In the genomic region with DNA sequence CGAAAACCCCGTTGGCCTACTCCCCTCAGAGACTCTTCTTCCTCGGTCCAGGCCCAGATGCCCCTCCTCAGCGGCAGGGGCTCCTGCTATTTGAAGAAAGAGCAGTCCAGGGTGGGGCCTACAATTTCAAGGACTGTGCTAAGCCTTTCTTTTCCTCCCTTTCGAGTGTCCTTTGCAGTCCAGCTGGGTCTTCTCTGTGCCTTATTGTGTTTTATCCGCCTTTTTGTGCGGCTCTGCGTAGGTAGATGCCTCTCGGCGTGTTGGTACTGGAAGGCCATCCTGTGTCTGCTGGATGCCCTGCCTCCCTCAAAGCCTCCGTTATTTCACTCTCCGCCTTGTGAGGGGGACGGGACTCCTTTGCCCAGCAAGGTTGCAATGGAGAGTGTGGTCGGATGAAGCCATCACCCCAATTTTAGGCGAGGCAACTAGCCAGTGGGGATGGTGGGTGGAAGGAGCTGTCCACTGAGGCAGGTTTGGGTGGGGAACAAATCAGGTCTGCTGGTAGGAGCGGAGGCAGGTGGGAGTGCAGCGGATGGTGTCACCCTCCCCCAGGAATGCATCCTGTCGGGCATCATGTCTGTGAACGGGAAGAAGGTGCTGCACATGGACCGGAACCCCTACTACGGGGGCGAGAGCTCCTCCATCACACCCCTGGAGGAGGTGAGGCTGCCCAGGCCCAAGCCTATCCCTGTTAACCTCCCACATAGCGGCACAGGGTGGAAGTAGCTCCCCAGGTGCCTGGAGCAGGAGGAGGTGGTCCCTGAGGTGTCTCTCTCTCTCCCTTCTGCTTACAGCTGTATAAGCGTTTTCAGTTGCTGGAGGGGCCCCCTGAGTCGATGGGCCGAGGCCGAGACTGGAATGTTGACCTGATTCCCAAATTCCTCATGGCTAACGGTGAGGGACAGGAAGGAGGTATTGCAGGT, we compare ENCODE assay signal across 8 cellular contexts. TPM values are rescaled to one million over a fixed set of nuclear protein-coding genes. Genes with fewer than 3 reads are reported as not detected.
A peak's percentile ranks its signal among the peaks of the same experiment; 100 is the strongest.
DNase-seq lines count a peak whose midpoint lies in the region; ATAC-seq, FAIRE-seq and TF ChIP-seq lines count a peak whose summit lies in the region.

No MANE protein-coding gene starts in this region.

- H3K79me2 ChIP-seq in PC-9 (ENCODE audit: low read depth) = peaks cover 15% of the 10 kb centered on the region
- peaks cover 41% of the 10 kb centered on the region for H3K79me2 ChIP-seq in endothelial cell of umbilical vein (ENCODE audit: control insufficient read depth, insufficient read depth, low read length)

- TF ChIP-seq POLR2A in endothelial cell of umbilical vein (IDR thresholded peaks at IDR 0.05; ENCODE audit: low read depth, low read length) (no peak), ovary (IDR thresholded peaks at IDR 0.05) (no peak)

- peaks cover 0 to 16% of the 10 kb centered on the region in 2 donors for H3K27me3 Mint-ChIP-seq in CD8-positive, alpha-beta memory T cell

- H2AFZ ChIP-seq in PC-9 (no peak overlapping the region), endothelial cell of umbilical vein (ENCODE audit: low read depth, low read length) (no peak overlapping the region)

- POLR2A ChIA-PET in CD8-positive, alpha-beta memory T cell (lab: Charles Lee) = no interaction called here
- POLR2A ChIA-PET in PC-9 (lab: Charles Lee; ENCODE audit: unreplicated experiment) (no interaction called here), endothelial cell of umbilical vein (lab: Charles Lee) (interaction anchor here (0.6 kb wide), 1 partner anchor 38 kb away, joined by 3 read pairs; no protein-coding TSS in a partner anchor)

- peaks cover 8% of the 10 kb centered on the region; the same call in 1 of the 2 replicates for H3F3A ChIP-seq in PC-9 (ENCODE audit: insufficient read depth, low read depth)

- no peaks in the 10 kb centered on the region for H3K9me2 ChIP-seq in PC-9 (ENCODE audit: insufficient read depth)

- dilution Hi-C loops in endothelial cell of umbilical vein (cut with MboI; ENCODE audit: extremely low pct_ligation_motif_present, low sequenced_read_pairs) = no loop called here

- H3K9me3 ChIP-seq in CD8-positive, alpha-beta memory T cell (ENCODE audit: low read length) = no peaks in the 10 kb centered on the region
- H3K9me3 ChIP-seq in PC-9 (ENCODE audit: insufficient read depth, low read depth) (no peaks in the 10 kb centered on the region), endothelial cell of umbilical vein (replicated peaks; ENCODE audit: control insufficient read depth, insufficient read depth, low read length) (no peaks in the 10 kb centered on the region), ovary (no peaks in the 10 kb centered on the region)

- intact Hi-C loops in PC-9 (cut with micrococcal nuclease; ENCODE audit: unreplicated experiment) = no loop called here
- intact Hi-C loops in endothelial cell of umbilical vein (cut with micrococcal nuclease) = no loop called here
- intact Hi-C loops in ovary (cut with DNase I) = no loop called here

- H3K9ac ChIP-seq in endothelial cell of umbilical vein (replicated peaks; ENCODE audit: extremely low read depth, insufficient read depth, low read length) = peak overlapping the region; percentile 59

- FAIRE-seq in endothelial cell of umbilical vein (lab: Jason Lieb, UNC) = peak; percentile 28

- peaks cover 0 to 59% (median 0%) of the 10 kb centered on the region in 3 donors for H3K36me3 Mint-ChIP-seq in CD8-positive, alpha-beta memory T cell

- no peak for DNase-seq in CD8-positive, alpha-beta memory T cell
- DNase-seq in PC-9 (no peak), endothelial cell of umbilical vein (ENCODE audit: low read depth, low spot score) (no peak), ovary (no peak), hypothalamus (lab: John Stamatoyannopoulos, UW) (no peak), NOMO-1 treated with dmso at 0.1 percent for 144 hours (lab: John Stamatoyannopoulos, UW; ENCODE audit: unreplicated experiment) (no peak)

- H3K27ac Mint-ChIP-seq in CD8-positive, alpha-beta memory T cell = peak overlapping the region; percentile 66 to 97 (median 88)

- H3K9me3 Mint-ChIP-seq in CD8-positive, alpha-beta memory T cell = no peaks in the 10 kb centered on the region

- ATAC-seq in HG02884 (IDR thresholded peaks at IDR 0.05; ENCODE audit: unreplicated experiment) = no peak
- ATAC-seq in HG03442 (IDR thresholded peaks at IDR 0.05; ENCODE audit: unreplicated experiment) = no peak

- CTCF ChIA-PET in CD8-positive, alpha-beta memory T cell (lab: Charles Lee) = no interaction called here
- CTCF ChIA-PET in PC-9 (lab: Charles Lee) (no interaction called here), endothelial cell of umbilical vein (lab: Charles Lee) (interaction anchor here (0.7 kb wide), 1 partner anchor 89 kb away, joined by 3 read pairs; no protein-coding TSS in a partner anchor)

- H3K27ac ChIP-seq in CD8-positive, alpha-beta memory T cell (ENCODE audit: low read depth, low read length) = peak overlapping the region; percentile 31
- H3K27ac ChIP-seq in PC-9 (no peak overlapping the region), endothelial cell of umbilical vein (ENCODE audit: insufficient read depth, low read depth, low read length) (no peak overlapping the region), ovary (peak overlapping the region in 1 of 2 donors; percentile 91)

- H3K4me3 Mint-ChIP-seq in CD8-positive, alpha-beta memory T cell = peak overlapping the region; percentile 81 to 94 (median 86)

- peaks cover 20 to 39% (median 22%) of the 10 kb centered on the region in 3 donors for H3K4me1 Mint-ChIP-seq in CD8-positive, alpha-beta memory T cell

- no peaks in the 10 kb centered on the region for H3K27me3 ChIP-seq in CD8-positive, alpha-beta memory T cell (ENCODE audit: insufficient read depth, low read length, poor library complexity, severe bottlenecking)
- H3K27me3 ChIP-seq in PC-9 (ENCODE audit: insufficient read depth, low read depth) (no peaks in the 10 kb centered on the region), endothelial cell of umbilical vein (ENCODE audit: control insufficient read depth in 2 of 2, insufficient read depth in 2 of 2, low read length in 2 of 2) (no peaks in the 10 kb centered on the region), ovary (no peaks in the 10 kb centered on the region)

- no peaks in the 10 kb centered on the region for H3K9me1 ChIP-seq in endothelial cell of umbilical vein (replicated peaks; ENCODE audit: control insufficient read depth, extremely low read depth, insufficient read depth, low read length)

- TF ChIP-seq EP300 in ovary (IDR thresholded peaks at IDR 0.05) = no peak

- peak overlapping the region; percentile 58 for H3K4me3 ChIP-seq in CD8-positive, alpha-beta memory T cell (ENCODE audit: low read length)
- H3K4me3 ChIP-seq in PC-9 (peak overlapping the region; percentile 56; the same call in 1 of the 2 replicates), endothelial cell of umbilical vein (replicated peaks in 1 of 3; ENCODE audit: insufficient read depth in 1 of 3, low read depth in 1 of 3, low read length in 3 of 3) (peak overlapping the region; percentile 47 to 94 (median 75)), ovary (peak overlapping the region; percentile 64)

- H3K4me1 ChIP-seq in CD8-positive, alpha-beta memory T cell (ENCODE audit: insufficient read depth, low read length) = peaks cover 24% of the 10 kb centered on the region
- peaks cover 7% of the 10 kb centered on the region; the same call in 1 of the 2 replicates for H3K4me1 ChIP-seq in PC-9 (replicated peaks; ENCODE audit: insufficient read depth)
- H3K4me1 ChIP-seq in endothelial cell of umbilical vein (ENCODE audit: control insufficient read depth, extremely low read depth, insufficient read depth, low read length) = peaks cover 7% of the 10 kb centered on the region
- H3K4me1 ChIP-seq in ovary (ENCODE audit: insufficient read depth) = peaks cover 6% of the 10 kb centered on the region

- BruUV-seq in PC-9 (replicated peaks; lab: Mats Ljungman, UMichigan) (TSS peak; percentile 41), endothelial cell of umbilical vein (replicated peaks; lab: Mats Ljungman, UMichigan) (TSS peak; percentile 10)

- no peaks in the 10 kb centered on the region for H4K20me1 ChIP-seq in PC-9 (ENCODE audit: insufficient read depth)
- no peaks in the 10 kb centered on the region for H4K20me1 ChIP-seq in endothelial cell of umbilical vein (replicated peaks; ENCODE audit: control insufficient read depth, extremely low read depth, insufficient read depth, low read length)

- TF ChIP-seq CTCF in PC-9 (conservative IDR thresholded peaks at IDR 0.05) (no peak), endothelial cell of umbilical vein (IDR thresholded peaks at IDR 0.05; ENCODE audit: extremely low read depth in 1 of 2, insufficient read depth in 1 of 2, low read depth in 1 of 2, low read length in 2 of 2) (no peak), ovary (IDR thresholded peaks at IDR 0.05) (no peak)

- peak overlapping the region; percentile 86 for H3K4me2 ChIP-seq in PC-9
- peak overlapping the region; percentile 75 for H3K4me2 ChIP-seq in endothelial cell of umbilical vein (ENCODE audit: insufficient read depth, low read length)

- 46 to 54% (median 52%) methylated on average over 28 of the region's 28 CpGs for WGBS in ovary, 3 donors

- no peaks in the 10 kb centered on the region for H3K36me3 ChIP-seq in CD8-positive, alpha-beta memory T cell (ENCODE audit: insufficient read depth, low read length)
- H3K36me3 ChIP-seq in PC-9 (ENCODE audit: low read depth) (no peaks in the 10 kb centered on the region), endothelial cell of umbilical vein (ENCODE audit: control insufficient read depth in 2 of 2, extremely low read depth in 1 of 2, insufficient read depth in 2 of 2, low read length in 2 of 2) (peaks cover 4 to 37% of the 10 kb centered on the region in 2 experiments), ovary (no peaks in the 10 kb centered on the region)

RNA-seq across cellular contexts. Expression of a gene that starts 1.3 kb away (rescaled TPM):
- total RNA-seq in CD8-positive, alpha-beta memory T cell = 100 to 1,000 TPM; 107 to 113 TPM
- polyA plus RNA-seq in CD8-positive, alpha-beta memory T cell = 49.1 TPM
- total RNA-seq in PC-9 (2021) = 116 and 123 TPM in 2 replicates
- 128 and 131 TPM in 2 replicates for total RNA-seq in endothelial cell of umbilical vein
- 247 and 267 TPM in 2 replicates for polyA plus RNA-seq in endothelial cell of umbilical vein
- 167 and 182 TPM in 2 replicates for polyA plus RNA-seq in endothelial cell of umbilical vein (2011; cell fraction: cytosol; rRNA removed)
- polyA plus RNA-seq in endothelial cell of umbilical vein (2011; cell fraction: nucleus; rRNA removed) = 1,001 and 1,020 TPM in 2 replicates
- 130 and 167 TPM in 2 replicates for polyA plus RNA-seq in endothelial cell of umbilical vein (2012)
- 141 and 144 TPM in 2 replicates for polyA minus RNA-seq in endothelial cell of umbilical vein
- 29.2 TPM for polyA minus RNA-seq in endothelial cell of umbilical vein (2011; cell fraction: cytosol; rRNA and poly(A)+ RNA removed)
- polyA minus RNA-seq in endothelial cell of umbilical vein (2011; cell fraction: nucleus; rRNA and poly(A)+ RNA removed) = 114 and 123 TPM in 2 replicates
- 100 to 1,000 TPM in 5 of 7 donors, 10 to 100 TPM in 2; 72.8 to 188 (median 139) TPM for total RNA-seq in ovary
- polyA plus RNA-seq in ovary = 100 to 1,000 TPM; 113 to 116 TPM

RNA-seq across cellular contexts. Expression of a gene that starts 5.7 kb away (rescaled TPM):
- total RNA-seq in CD8-positive, alpha-beta memory T cell = 10 to 100 TPM; 79.5 to 81.3 TPM
- 59.6 TPM for polyA plus RNA-seq in CD8-positive, alpha-beta memory T cell
- 82.1 and 89.4 TPM in 2 replicates for total RNA-seq in PC-9 (2021)
- total RNA-seq in endothelial cell of umbilical vein = 111 and 123 TPM in 2 replicates
- 66.6 and 75.9 TPM in 2 replicates for polyA plus RNA-seq in endothelial cell of umbilical vein
- 102 and 105 TPM in 2 replicates for polyA plus RNA-seq in endothelial cell of umbilical vein (2011; cell fraction: cytosol; rRNA removed)
- 244 and 250 TPM in 2 replicates for polyA plus RNA-seq in endothelial cell of umbilical vein (2011; cell fraction: nucleus; rRNA removed)
- polyA plus RNA-seq in endothelial cell of umbilical vein (2012) = 131 and 172 TPM in 2 replicates
- 69.6 and 72.8 TPM in 2 replicates for polyA minus RNA-seq in endothelial cell of umbilical vein
- polyA minus RNA-seq in endothelial cell of umbilical vein (2011; cell fraction: cytosol; rRNA and poly(A)+ RNA removed) = 22.5 TPM
- polyA minus RNA-seq in endothelial cell of umbilical vein (2011; cell fraction: nucleus; rRNA and poly(A)+ RNA removed) = 39.7 and 43.1 TPM in 2 replicates
- 10 to 100 TPM; 21.3 to 48.9 (median 34.3) TPM for total RNA-seq in ovary
- 10 to 100 TPM; 41.4 to 42.8 TPM for polyA plus RNA-seq in ovary

RNA-seq across cellular contexts. Expression of a gene that starts 9.8 kb away (rescaled TPM):
- 10 to 100 TPM; 43.0 to 43.2 TPM for total RNA-seq in CD8-positive, alpha-beta memory T cell
- 129 TPM for polyA plus RNA-seq in CD8-positive, alpha-beta memory T cell
- total RNA-seq in PC-9 (2021) (112 and 119 TPM in 2 replicates), endothelial cell of umbilical vein (136 and 145 TPM in 2 replicates), ovary (10 to 100 TPM; 29.6 to 75.9 (median 58.1) TPM)
- polyA plus RNA-seq in endothelial cell of umbilical vein (322 and 393 TPM in 2 replicates), ovary (10 to 100 TPM; 75.2 to 77.8 TPM)
- polyA plus RNA-seq in endothelial cell of umbilical vein (2011; cell fraction: cytosol; rRNA removed) = 180 and 185 TPM in 2 replicates
- polyA plus RNA-seq in endothelial cell of umbilical vein (2011; cell fraction: nucleus; rRNA removed) = 130 and 132 TPM in 2 replicates
- polyA plus RNA-seq in endothelial cell of umbilical vein (2012) = 147 and 167 TPM in 2 replicates
- polyA minus RNA-seq in endothelial cell of umbilical vein = 155 and 168 TPM in 2 replicates
- 80.7 TPM for polyA minus RNA-seq in endothelial cell of umbilical vein (2011; cell fraction: cytosol; rRNA and poly(A)+ RNA removed)
- polyA minus RNA-seq in endothelial cell of umbilical vein (2011; cell fraction: nucleus; rRNA and poly(A)+ RNA removed) = 33.2 and 34.9 TPM in 2 replicates

RNA-seq across cellular contexts. Expression of a gene that starts 19.8 kb away (rescaled TPM):
- 10 to 100 TPM; 34.1 to 39.2 TPM for total RNA-seq in CD8-positive, alpha-beta memory T cell
- polyA plus RNA-seq in CD8-positive, alpha-beta memory T cell = 0.79 TPM
- total RNA-seq in PC-9 (2021) (109 and 124 TPM in 2 replicates), endothelial cell of umbilical vein (58.3 and 58.6 TPM in 2 replicates), ovary (100 to 1,000 TPM in 1 of 7 donors, 10 to 100 TPM in 5, 1 to 10 TPM in 1; 9.5 to 118 (median 50.9) TPM)
- polyA plus RNA-seq in endothelial cell of umbilical vein (56.8 and 63.2 TPM in 2 replicates), ovary (10 to 100 TPM; 11.0 to 17.0 TPM)
- 16.5 and 21.7 TPM in 2 replicates for polyA plus RNA-seq in endothelial cell of umbilical vein (2011; cell fraction: cytosol; rRNA removed)
- 245 and 272 TPM in 2 replicates for polyA plus RNA-seq in endothelial cell of umbilical vein (2011; cell fraction: nucleus; rRNA removed)
- 40.4 and 51.8 TPM in 2 replicates for polyA plus RNA-seq in endothelial cell of umbilical vein (2012)
- polyA minus RNA-seq in endothelial cell of umbilical vein = 79.7 and 86.2 TPM in 2 replicates
- 10.7 TPM for polyA minus RNA-seq in endothelial cell of umbilical vein (2011; cell fraction: cytosol; rRNA and poly(A)+ RNA removed)
- polyA minus RNA-seq in endothelial cell of umbilical vein (2011; cell fraction: nucleus; rRNA and poly(A)+ RNA removed) = 65.9 and 96.1 TPM in 2 replicates

RNA-seq across cellular contexts. Expression of a gene that starts 26.9 kb away (rescaled TPM):
- total RNA-seq in CD8-positive, alpha-beta memory T cell = 10 to 100 TPM; 51.9 to 52.3 TPM
- polyA plus RNA-seq in CD8-positive, alpha-beta memory T cell = 41.4 TPM
- total RNA-seq in PC-9 (2021) (95.8 and 134 TPM in 2 replicates), endothelial cell of umbilical vein (43.4 and 46.6 TPM in 2 replicates), ovary (10 to 100 TPM; 31.3 to 62.1 (median 37.9) TPM)
- polyA plus RNA-seq in endothelial cell of umbilical vein (33.8 and 37.2 TPM in 2 replicates), ovary (10 to 100 TPM in 1 of 2 donors, 1 to 10 TPM in 1; 7.9 to 33.1 TPM)
- 16.7 and 24.8 TPM in 2 replicates for polyA plus RNA-seq in endothelial cell of umbilical vein (2011; cell fraction: cytosol; rRNA removed)
- polyA plus RNA-seq in endothelial cell of umbilical vein (2011; cell fraction: nucleus; rRNA removed) = 175 and 186 TPM in 2 replicates
- polyA plus RNA-seq in endothelial cell of umbilical vein (2012) = 18.7 and 22.4 TPM in 2 replicates
- polyA minus RNA-seq in endothelial cell of umbilical vein = 20.5 and 27.7 TPM in 2 replicates
- 22.4 TPM for polyA minus RNA-seq in endothelial cell of umbilical vein (2011; cell fraction: cytosol; rRNA and poly(A)+ RNA removed)
- 28.5 and 35.5 TPM in 2 replicates for polyA minus RNA-seq in endothelial cell of umbilical vein (2011; cell fraction: nucleus; rRNA and poly(A)+ RNA removed)
